In the genomic region with DNA sequence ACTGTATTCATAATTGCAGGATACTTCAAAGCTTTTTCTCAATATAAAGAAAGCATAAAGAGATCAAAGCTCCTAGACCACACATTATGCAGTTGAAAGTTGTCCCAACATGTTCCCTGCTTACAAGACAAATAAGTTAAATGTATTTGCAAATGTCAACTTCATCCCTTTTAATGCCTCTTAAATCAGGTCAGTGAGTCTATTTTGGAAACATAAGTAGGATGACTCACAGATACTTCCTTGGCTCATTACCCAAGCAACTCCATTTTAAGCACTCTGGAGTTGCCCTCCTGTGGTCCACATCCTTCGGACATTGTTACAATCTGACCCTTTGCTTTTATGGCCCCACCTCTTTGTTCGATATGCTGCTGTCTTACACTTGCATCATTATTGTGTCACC, we compare ENCODE assay signal across 22 cellular contexts.
A peak's percentile ranks its signal among the peaks of the same experiment; 100 is the strongest.
DNase-seq lines count a peak whose midpoint lies in the region; ATAC-seq, FAIRE-seq and TF ChIP-seq lines count a peak whose summit lies in the region.
"Had no signal": no experiment of that assay in that cellular context is flagged by ENCODE, and none has a peak within 500 bp of the region (broad histone marks: within the 10 kb centered on the region; RNA-seq: fewer than 3 reads in every experiment).

No MANE protein-coding gene starts in this region.

- no peaks in the 10 kb centered on the region for H3K4me1 ChIP-seq in transverse colon

- ATAC-seq in T-helper 17 cell: no peak
- ATAC-seq: HCT116, mucosa of descending colon had no signal

- H3K36me3 Mint-ChIP-seq in T-helper 2 cell treated with Interferon-gamma antibody and Interleukin-4, amounts not matched to agents 5 μg/mL and 100 μg/mL, for 36 hours (ENCODE audit: low read depth): no peaks in the 10 kb centered on the region
- no peaks in the 10 kb centered on the region for H3K36me3 Mint-ChIP-seq in T-helper 17 cell (ENCODE audit: low read depth)
- H3K36me3 Mint-ChIP-seq: activated naive CD8-positive, alpha-beta T cell treated with anti-CD3 and anti-CD28 coated beads for 36 hours had no signal

- H3K9me3 ChIP-seq in transverse colon (no peaks in the 10 kb centered on the region), T-helper 17 cell (ENCODE audit: control insufficient read depth, low read length, poor library complexity, severe bottlenecking) (no peaks in the 10 kb centered on the region)
- H3K9me3 ChIP-seq: MG63, mucosa of descending colon had no signal

- no peaks in the 10 kb centered on the region for H3K27me3 ChIP-seq in transverse colon
- H3K27me3 ChIP-seq: brain microvascular endothelial cell, MG63 had no signal

- intact Hi-C loops in transverse colon (cut with DNase I; ENCODE audit: low total_unique reads): no loop called here

- no peak for TF ChIP-seq EP300 in transverse colon (IDR thresholded peaks at IDR 0.05; ENCODE audit: low read depth)

- no peak overlapping the region for H3K4me3 Mint-ChIP-seq in T-helper 2 cell treated with Interferon-gamma antibody and Interleukin-4, amounts not matched to agents 5 μg/mL and 100 μg/mL, for 36 hours
- H3K4me3 Mint-ChIP-seq in T-helper 17 cell: no peak overlapping the region
- H3K4me3 Mint-ChIP-seq: activated naive CD8-positive, alpha-beta T cell treated with anti-CD3 and anti-CD28 coated beads for 36 hours; activated T-helper 1 cell treated with anti-CD3 and anti-CD28 coated beads, Interleukin-12 subunit alpha, Interleukin-12 subunit beta, Interleukin-2, Interleukin-4 antibody, amounts not matched to agents 30 ng/mL and 10 ng/mL and 1 ng/mL, durations not matched to agents 14 hours and 24 hours and 36 hours; CD4-positive, alpha-beta T cell had no signal

- H3K27ac Mint-ChIP-seq in T-helper 2 cell treated with Interferon-gamma antibody and Interleukin-4, amounts not matched to agents 5 μg/mL and 100 μg/mL, for 36 hours: no peak overlapping the region
- no peak overlapping the region for H3K27ac Mint-ChIP-seq in T-helper 17 cell
- H3K27ac Mint-ChIP-seq: activated naive CD8-positive, alpha-beta T cell treated with anti-CD3 and anti-CD28 coated beads for 36 hours; activated T-helper 1 cell treated with anti-CD3 and anti-CD28 coated beads, Interleukin-12 subunit alpha, Interleukin-12 subunit beta, Interleukin-2, Interleukin-4 antibody, amounts not matched to agents 30 ng/mL and 10 ng/mL and 1 ng/mL, durations not matched to agents 14 hours and 24 hours and 36 hours; CD4-positive, alpha-beta T cell had no signal

- peaks cover 6% of the 10 kb centered on the region for H3K4me1 Mint-ChIP-seq in T-helper 2 cell treated with Interferon-gamma antibody and Interleukin-4, amounts not matched to agents 5 μg/mL and 100 μg/mL, for 36 hours (ENCODE audit: low read depth)
- peaks cover 4% of the 10 kb centered on the region for H3K4me1 Mint-ChIP-seq in T-helper 17 cell

- DNase-seq in DMS79 (lab: John Stamatoyannopoulos, UW) (peak; percentile 81), M059J (ENCODE audit: low read depth) (peak; percentile 1), astrocyte of the hippocampus (ENCODE audit: low read depth, low spot score) (peak; percentile 34), kidney tubule cell (ENCODE audit: low spot score) (peak; percentile 50), GM12891 (ENCODE audit: insufficient read length, low spot score) (no peak), transverse colon (no peak), T-helper 17 cell (no peak)
- DNase-seq in T-helper 2 cell treated with Interferon-gamma antibody and Interleukin-4, amounts not matched to agents 5 μg/mL and 100 μg/mL, for 36 hours (ENCODE audit: low spot score): no peak
- DNase-seq: activated CD4-positive, CD25-positive, alpha-beta regulatory T cell; activated naive CD8-positive, alpha-beta T cell treated with anti-CD3 and anti-CD28 coated beads for 36 hours; brain microvascular endothelial cell; CD4-positive, alpha-beta T cell; cortex of kidney; DMS153; hypothalamus; kidney glomerular epithelial cell; MG63; mucosa of descending colon; NCI-H524 treated with DMSO at 0.1 percent for 48 hours; OCI-M1 had no signal

- no peak for TF ChIP-seq CTCF in transverse colon (IDR thresholded peaks at IDR 0.05)

- H3K27ac ChIP-seq in transverse colon: no peak overlapping the region
- H3K27ac ChIP-seq: brain microvascular endothelial cell had no signal

- H3K27me3 Mint-ChIP-seq in T-helper 2 cell treated with Interferon-gamma antibody and Interleukin-4, amounts not matched to agents 5 μg/mL and 100 μg/mL, for 36 hours (ENCODE audit: low read depth): peaks cover 5% of the 10 kb centered on the region
- peaks cover 15% of the 10 kb centered on the region for H3K27me3 Mint-ChIP-seq in T-helper 17 cell

- WGBS in transverse colon (ENCODE audit: low coverage in 1 of 2), 2 donors: 75 to 88% methylated on average over 2 of the region's 2 CpGs

- H3K9me3 Mint-ChIP-seq in T-helper 2 cell treated with Interferon-gamma antibody and Interleukin-4, amounts not matched to agents 5 μg/mL and 100 μg/mL, for 36 hours: no peaks in the 10 kb centered on the region
- H3K9me3 Mint-ChIP-seq: activated naive CD8-positive, alpha-beta T cell treated with anti-CD3 and anti-CD28 coated beads for 36 hours; activated T-helper 1 cell treated with anti-CD3 and anti-CD28 coated beads, Interleukin-12 subunit alpha, Interleukin-12 subunit beta, Interleukin-2, Interleukin-4 antibody, amounts not matched to agents 30 ng/mL and 10 ng/mL and 1 ng/mL, durations not matched to agents 14 hours and 24 hours and 36 hours had no signal

- no peak for FAIRE-seq in GM12891 (lab: Jason Lieb, UNC)

- H3K4me3 ChIP-seq in transverse colon: no peak overlapping the region
- H3K4me3 ChIP-seq: MG63, mucosa of descending colon had no signal

- TF ChIP-seq POLR2A in GM12891 (IDR thresholded peaks at IDR 0.05; ENCODE audit: low read depth, low read length): no peak
- TF ChIP-seq POLR2A in transverse colon (IDR thresholded peaks at IDR 0.05): no peak

- H3K36me3 ChIP-seq in transverse colon: no peaks in the 10 kb centered on the region
- H3K36me3 ChIP-seq: brain microvascular endothelial cell, MG63 had no signal

- in situ Hi-C loops in transverse colon (cut with MboI; ENCODE audit: low pct_ligation_motif_present in 1 of 4, low pct_unique_long_range_greater_than_20kb in 1 of 4, low sequenced_read_pairs in 3 of 4): no loop called here

TF ChIP-seq in GM12891, 5 proteins besides CTCF, POLR2A, EP300 and RAD21:
- TF ChIP-seq POLR2AphosphoS5 (IDR thresholded peaks at IDR 0.05; ENCODE audit: low read depth, low read length): no peak
- no peak for TF ChIP-seq SPI1 (IDR thresholded peaks at IDR 0.05; ENCODE audit: low read depth, low read length)
- no peak for TF ChIP-seq POU2F2 (IDR thresholded peaks at IDR 0.05; ENCODE audit: low read depth, low read length)
- no peak for TF ChIP-seq TAF1 (IDR thresholded peaks at IDR 0.05; ENCODE audit: low read depth, low read length)
- no peak for TF ChIP-seq PAX5 (IDR thresholded peaks at IDR 0.05; ENCODE audit: insufficient read depth, low read length, severe bottlenecking)

Comparison
In these comparisons a context has a peak if more than half of its experiments do, and no peak if none do; other contexts are left out.
1. DNase-seq: peak in DMS79 (single experiment), M059J (single experiment), astrocyte of the hippocampus (single experiment) and kidney tubule cell (single experiment); none in T-helper 2 cell treated with Interferon-gamma antibody and Interleukin-4, amounts not matched to agents 5 μg/mL and 100 μg/mL, for 36 hours (single experiment), GM12891 (single experiment), transverse colon (single experiment) and T-helper 17 cell (0 of 3).